8 cellular contexts compared by ENCODE assay signal in genomic region chr14:103847439-103847953, GRCh38. TPM values are rescaled to one million over a fixed set of nuclear protein-coding genes. Genes with fewer than 3 reads are reported as not detected.
A peak's percentile ranks its signal among the peaks of the same experiment; 100 is the strongest.
DNase-seq lines count a peak whose midpoint lies in the region; ATAC-seq and TF ChIP-seq lines count a peak whose summit lies in the region.

Gene PPP1R13B, minus strand, starts transcription at chr14:103847575. Its CDS starts 268 bp downstream, at chr14:103847307.

- H3K27ac ChIP-seq in right lobe of liver = peak within 1 kb of the TSS; percentile 36 to 69 (median 60)

- peak; percentile 41 for ATAC-seq in HG03378 (IDR thresholded peaks at IDR 0.05; ENCODE audit: unreplicated experiment)
- ATAC-seq in right lobe of liver = peak; percentile 97 to 99 (median 98)

- no peak for TF ChIP-seq CTCF in right lobe of liver (IDR thresholded peaks at IDR 0.05)

- H3K36me3 ChIP-seq in right lobe of liver = peaks cover 0 to 3% (median 0%) of the 10 kb centered on the region in 4 donors

- DNase-seq in AML-193 (lab: John Stamatoyannopoulos, UW) = peak; percentile 34 to 51
- DNase-seq in NCI-H526 treated with DMSO at 0.1 percent for 48 hours (lab: John Stamatoyannopoulos, UW) = peak; percentile 71
- DNase-seq in activated CD4-positive, alpha-beta T cell treated with anti-CD3 and anti-CD28 coated beads, Interleukin-2, amount 50 U/mL, for 48 hours = peak; percentile 94
- peak; percentile 61 to 90 for DNase-seq in dermis microvascular lymphatic vessel endothelial cell (ENCODE audit: low read depth in 2 of 2)
- DNase-seq in right lobe of liver = peak; percentile 95 to 97 (median 96)
- peak; percentile 97 for DNase-seq in stimulated activated CD4-positive, alpha-beta T cell treated with anti-CD3 and anti-CD28 coated beads, Interleukin-4, amount 100 ng/mL, for 1 hour

- no peaks in the 10 kb centered on the region for H3K9me3 ChIP-seq in right lobe of liver

- H3K4me1 ChIP-seq in right lobe of liver = peaks cover 0 to 9% (median 4%) of the 10 kb centered on the region in 4 donors

- no peaks in the 10 kb centered on the region for H3K27me3 ChIP-seq in right lobe of liver

- intact Hi-C loops in right lobe of liver (cut with DNase I) = no loop called here

- WGBS in right lobe of liver (ENCODE audit: insufficient coverage, low coverage, low lambda C conversion rate, missing lambda C conversion rate) = no CpG with 5 or more reads among the region's 73 CpGs

- peak; percentile 72 for TF ChIP-seq POLR2A in GM19099 (IDR thresholded peaks at IDR 0.05; ENCODE audit: extremely low read depth, insufficient read length, low read depth)
- TF ChIP-seq POLR2A in right lobe of liver (IDR thresholded peaks at IDR 0.05) = peak; percentile 81

- H3K4me3 ChIP-seq in right lobe of liver = peak within 1 kb of the TSS; percentile 75 to 92 (median 77)

RNA-seq across cellular contexts. Expression of gene PPP1R13B, which starts in this region (rescaled TPM):
- total RNA-seq in dermis microvascular lymphatic vessel endothelial cell = 9.1 and 14.7 TPM in 2 replicates
- 10 to 100 TPM in 5 of 6 experiments, 1 to 10 TPM in 1; 9.2 to 22.4 (median 13.9) TPM for total RNA-seq in right lobe of liver

Comparison
In these comparisons a context has a peak if more than half of its experiments do, and no peak if none do; other contexts are left out.
1. Peak in every context shown above with its lines: DNase-seq, ATAC-seq, H3K4me3 ChIP-seq and H3K27ac ChIP-seq.
2. DNase-seq: peak in every context shown above with its lines; median percentile 97 in stimulated activated CD4-positive, alpha-beta T cell treated with anti-CD3 and anti-CD28 coated beads, Interleukin-4, amount 100 ng/mL, for 1 hour; 96 in right lobe of liver; 94 in activated CD4-positive, alpha-beta T cell treated with anti-CD3 and anti-CD28 coated beads, Interleukin-2, amount 50 U/mL, for 48 hours; 76 in dermis microvascular lymphatic vessel endothelial cell; 71 in NCI-H526 treated with DMSO at 0.1 percent for 48 hours; 42 in AML-193.